Comparison of ENCODE assay signal across 16 cellular contexts in the genomic region with DNA sequence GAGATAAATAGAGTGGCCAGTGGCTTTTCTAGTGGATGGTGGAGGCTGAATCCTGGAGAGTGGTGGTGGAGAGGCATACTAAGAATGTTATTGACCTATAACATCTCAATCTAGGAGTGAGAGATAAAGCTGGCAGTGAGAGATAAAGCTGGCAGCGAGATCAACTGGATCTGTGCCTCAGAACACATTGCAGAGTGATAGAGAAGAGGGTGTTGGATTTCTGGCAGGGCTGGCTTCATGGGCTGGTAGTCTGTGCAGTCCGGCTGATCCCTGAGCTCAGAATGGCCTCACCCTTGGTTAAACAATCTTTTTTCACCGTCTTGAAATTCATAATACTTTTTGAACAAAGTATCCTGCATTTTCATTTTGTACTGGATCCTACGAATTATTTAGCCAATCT.
"Had no signal": no experiment of that assay in that cellular context is flagged by ENCODE, and none has a peak within 500 bp of the region (broad histone marks: within the 10 kb centered on the region; RNA-seq: fewer than 3 reads in every experiment).

No MANE protein-coding gene starts in this region.

- H3K27me3 ChIP-seq: gastrocnemius medialis, stomach had no signal

- H3K4me3 ChIP-seq: gastrocnemius medialis, smooth muscle cell, stomach had no signal

- H3K4me1 ChIP-seq: gastrocnemius medialis had no signal

- ATAC-seq: activated CD8-positive, alpha-beta T cell treated with anti-CD3 and anti-CD28 coated beads, Interleukin-2, amount 10 ng/mL, durations not matched to agents 7 days and 5 days; activated naive CD8-positive, alpha-beta T cell treated with anti-CD3 and anti-CD28 coated beads, Interleukin-2, amount 50 U/mL, for 24 hours; activated T-cell treated with anti-CD3 and anti-CD28 coated beads, Interleukin-2, amount 50 U/mL, for 4 hours; esophagus mucosa; gastrocnemius medialis; naive thymus-derived CD8-positive, alpha-beta T cell; sciatic nerve; stimulated activated effector memory CD8-positive, alpha-beta T cell treated with anti-CD3 and anti-CD28 coated beads, Interleukin-12 subunit alpha, Interleukin-12 subunit beta, amount 100 ng/mL, for 72 hours had no signal

- DNase-seq: activated CD4-positive, alpha-beta T cell treated with anti-CD3 and anti-CD28 coated beads, Interleukin-2, amount 10 ng/mL, durations not matched to agents 24 days and 14 days; activated CD8-positive, alpha-beta T cell treated with anti-CD3 and anti-CD28 coated beads, Interleukin-2, amount 10 ng/mL, durations not matched to agents 7 days and 5 days; activated naive CD4-positive, alpha-beta T cell treated with anti-CD3 and anti-CD28 coated beads, Interleukin-2, amount 10 ng/mL, durations not matched to agents 7 days and 5 days; activated naive CD8-positive, alpha-beta T cell treated with anti-CD3 and anti-CD28 coated beads, Interleukin-2, amount 50 U/mL, for 24 hours; activated T-cell treated with anti-CD3 and anti-CD28 coated beads, Interleukin-2, amount 50 U/mL, for 4 hours; anterior cingulate cortex; effector CD8-positive, alpha-beta T cell; gastrocnemius medialis; mesenchymal stem cell; naive thymus-derived CD8-positive, alpha-beta T cell; stimulated activated CD4-positive, alpha-beta T cell treated with anti-CD3 and anti-CD28 coated beads, Interleukin-4, amount 100 ng/mL, for 24 hours; stomach had no signal

- H3K27ac ChIP-seq: gastrocnemius medialis, stomach had no signal

- H3K9me3 ChIP-seq: gastrocnemius medialis, stomach had no signal

- H3K36me3 ChIP-seq: gastrocnemius medialis, stomach had no signal
